26 cellular contexts compared by ENCODE assay signal in genomic region chr3:160986060-160986459, GRCh38.
DNase-seq lines count a peak whose midpoint lies in the region; ATAC-seq and TF ChIP-seq lines count a peak whose summit lies in the region.
"Had no signal": no experiment of that assay in that cellular context is flagged by ENCODE, and none has a peak within 500 bp of the region (broad histone marks: within the 10 kb centered on the region; RNA-seq: fewer than 3 reads in every experiment).

No MANE protein-coding gene starts in this region.

- CTCF ChIA-PET in Calu3 (lab: Charles Lee) (no interaction called here), PC-9 (lab: Charles Lee) (no interaction called here)

- intact Hi-C loops in psoas muscle (cut with DNase I) (no loop called here), Calu3 (cut with micrococcal nuclease; ENCODE audit: unreplicated experiment) (no loop called here), PC-9 (cut with micrococcal nuclease; ENCODE audit: unreplicated experiment) (no loop called here)

- DNase-seq in G401 (ENCODE audit: low spot score) (peak; percentile 95), NCI-H524 (lab: John Stamatoyannopoulos, UW) (peak; percentile 80 to 91), psoas muscle (no peak), Calu3 (no peak), PC-9 (no peak), cortex of kidney (lab: John Stamatoyannopoulos, UW) (no peak), mucosa of gallbladder (ENCODE audit: low spot score) (no peak)
- DNase-seq: activated CD4-positive, alpha-beta memory T cell treated with anti-CD3 and anti-CD28 coated beads for 36 hours; activated CD8-positive, alpha-beta memory T cell treated with anti-CD3 and anti-CD28 coated beads, Interleukin-2, amount 50 U/mL, for 48 hours; activated naive CD4-positive, alpha-beta T cell treated with anti-CD3 and anti-CD28 coated beads, Interleukin-2, amount 10 ng/mL, durations not matched to agents 7 days and 5 days; left cardiac atrium; NCI-H1105; NCI-H1930; NCI-H2227 treated with DMSO at 0.1 percent for 48 hours; NCI-H774; nucleus accumbens; stimulated activated CD4-positive, alpha-beta T cell treated with anti-CD3 and anti-CD28 coated beads, Interleukin-4, amount 100 ng/mL, for 24 hours had no signal

- H3K36me3 ChIP-seq in gastroesophageal sphincter (no peaks in the 10 kb centered on the region), psoas muscle (ENCODE audit: insufficient read depth in 1 of 2, low read depth in 1 of 2) (peaks cover 0 to 13% of the 10 kb centered on the region in 2 donors), PC-9 (ENCODE audit: low read depth) (no peaks in the 10 kb centered on the region)
- H3K36me3 ChIP-seq: adrenal gland, SJSA1, tibial nerve had no signal

- H3K4me1 ChIP-seq in gastroesophageal sphincter, result peaks cover 0 to 11% (median 0%) of the 10 kb centered on the region in 3 donors
- no peaks in the 10 kb centered on the region for H3K4me1 ChIP-seq in psoas muscle
- no peaks in the 10 kb centered on the region for H3K4me1 ChIP-seq in PC-9 (replicated peaks; ENCODE audit: insufficient read depth)
- H3K4me1 ChIP-seq: tibial nerve had no signal

- H3F3A ChIP-seq in PC-9 (ENCODE audit: insufficient read depth, low read depth), result no peaks in the 10 kb centered on the region

- in situ Hi-C loops in G401 (cut with HindIII; ENCODE audit: low sequenced_read_pairs), result no loop called here

- peaks cover 8% of the 10 kb centered on the region for H3K36me3 Mint-ChIP-seq in Calu3 (ENCODE audit: insufficient read depth, unreplicated experiment)
- H3K36me3 Mint-ChIP-seq: activated naive CD4-positive, alpha-beta T cell treated with anti-CD3 and anti-CD28 coated beads, Interleukin-2, amount 10 ng/mL, durations not matched to agents 7 days and 5 days had no signal

- H3K4me3 Mint-ChIP-seq in Calu3 (ENCODE audit: low read depth, unreplicated experiment), result no peak overlapping the region
- H3K4me3 Mint-ChIP-seq: activated CD4-positive, alpha-beta memory T cell treated with anti-CD3 and anti-CD28 coated beads for 36 hours; activated naive CD4-positive, alpha-beta T cell treated with anti-CD3 and anti-CD28 coated beads, Interleukin-2, amount 10 ng/mL, durations not matched to agents 7 days and 5 days; memory B cell; T-helper 1 cell treated with Interleukin-12 subunit alpha and Interleukin-12 subunit beta and Interleukin-4 antibody, amounts not matched to agents 30 μg/mL and 1 μg/mL, for 36 hours had no signal

- TF ChIP-seq EP300 in gastroesophageal sphincter (IDR thresholded peaks at IDR 0.05), result no peak

- ATAC-seq in gastroesophageal sphincter (peak; percentile 19), psoas muscle (peak in 3 of 4 donors; percentile 29 to 63 (median 63))
- ATAC-seq: activated CD4-positive, CD25-positive, alpha-beta regulatory T cell treated with anti-CD3 and anti-CD28 coated beads, Interleukin-2, amount 50 U/mL, for 24 hours; body of pancreas; left cardiac atrium had no signal

- BruUV-seq in Calu3 (replicated peaks; lab: Mats Ljungman, UMichigan) (no TSS peak), PC-9 (replicated peaks; lab: Mats Ljungman, UMichigan) (no TSS peak)

- H4K20me1 ChIP-seq in PC-9 (ENCODE audit: insufficient read depth), result no peaks in the 10 kb centered on the region

- POLR2A ChIA-PET in PC-9 (lab: Charles Lee; ENCODE audit: unreplicated experiment), result no interaction called here

- H3K4me1 Mint-ChIP-seq in Calu3 (ENCODE audit: low read depth, unreplicated experiment), result peaks cover 52% of the 10 kb centered on the region

- H3K27me3 ChIP-seq in gastroesophageal sphincter (no peaks in the 10 kb centered on the region), psoas muscle (ENCODE audit: insufficient read depth in 3 of 3, low read length in 2 of 3) (no peaks in the 10 kb centered on the region), PC-9 (ENCODE audit: insufficient read depth, low read depth) (no peaks in the 10 kb centered on the region)
- H3K27me3 ChIP-seq: adrenal gland, body of pancreas, SJSA1, tibial nerve had no signal

- no peak for TF ChIP-seq POLR2A in gastroesophageal sphincter (IDR thresholded peaks at IDR 0.05)

- H3K4me3 ChIP-seq in gastroesophageal sphincter (no peak overlapping the region), psoas muscle (no peak overlapping the region), PC-9 (no peak overlapping the region)
- H3K4me3 ChIP-seq: adrenal gland, body of pancreas, SJSA1, tibial nerve had no signal

- TF ChIP-seq CTCF in gastroesophageal sphincter (IDR thresholded peaks at IDR 0.05), result no peak
- no peak for TF ChIP-seq CTCF in psoas muscle (IDR thresholded peaks at IDR 0.05)
- TF ChIP-seq CTCF in Calu3 (IDR thresholded peaks at IDR 0.05; ENCODE audit: unreplicated experiment), result no peak
- TF ChIP-seq CTCF in PC-9 (conservative IDR thresholded peaks at IDR 0.05), result no peak

- H2AFZ ChIP-seq in PC-9, result no peak overlapping the region

- no peaks in the 10 kb centered on the region for H3K27me3 Mint-ChIP-seq in Calu3 (ENCODE audit: unreplicated experiment)
- H3K27me3 Mint-ChIP-seq: activated CD4-positive, alpha-beta memory T cell treated with anti-CD3 and anti-CD28 coated beads for 36 hours; activated naive CD4-positive, alpha-beta T cell treated with anti-CD3 and anti-CD28 coated beads, Interleukin-2, amount 10 ng/mL, durations not matched to agents 7 days and 5 days; memory B cell had no signal

- H3K27ac ChIP-seq in gastroesophageal sphincter (no peak overlapping the region), psoas muscle (no peak overlapping the region), PC-9 (no peak overlapping the region)
- H3K27ac ChIP-seq: adrenal gland, body of pancreas, RWPE1, SJSA1, tibial nerve had no signal

- H3K9me2 ChIP-seq in PC-9 (ENCODE audit: insufficient read depth), result no peaks in the 10 kb centered on the region

- no peaks in the 10 kb centered on the region for H3K9me3 Mint-ChIP-seq in Calu3 (ENCODE audit: low read depth, unreplicated experiment)

- H3K9me3 ChIP-seq in gastroesophageal sphincter (peaks cover 0 to 8% (median 0%) of the 10 kb centered on the region in 3 donors), psoas muscle (no peaks in the 10 kb centered on the region), PC-9 (ENCODE audit: insufficient read depth, low read depth) (no peaks in the 10 kb centered on the region; the same call in 1 of the 2 replicates)
- H3K9me3 ChIP-seq: adrenal gland, body of pancreas, SJSA1 had no signal

- no peaks in the 10 kb centered on the region for H3K79me2 ChIP-seq in PC-9 (ENCODE audit: low read depth)

- 36% methylated on average over 2 of the region's 2 CpGs; no CpG with 5 or more reads in 1 of the 2 donors for whole genome bisulfite sequencing in gastroesophageal sphincter (ENCODE audit: low coverage in 1 of 2), 2 donors
- 44 to 58% (median 53%) methylated on average over 2 of the region's 2 CpGs for WGBS in psoas muscle, 3 donors

- no peak overlapping the region for H3K4me2 ChIP-seq in PC-9

- H3K27ac Mint-ChIP-seq in Calu3 (ENCODE audit: unreplicated experiment), result no peak overlapping the region
- H3K27ac Mint-ChIP-seq: activated CD4-positive, alpha-beta memory T cell treated with anti-CD3 and anti-CD28 coated beads for 36 hours; activated naive CD4-positive, alpha-beta T cell treated with anti-CD3 and anti-CD28 coated beads, Interleukin-2, amount 10 ng/mL, durations not matched to agents 7 days and 5 days; memory B cell; T-helper 1 cell treated with Interleukin-12 subunit alpha and Interleukin-12 subunit beta and Interleukin-4 antibody, amounts not matched to agents 30 μg/mL and 1 μg/mL, for 36 hours had no signal

Comparison
In these comparisons a context has a peak if more than half of its experiments do, and no peak if none do; other contexts are left out.
1. DNase-seq: peak in G401 (single experiment) and NCI-H524 (2 of 2); none in psoas muscle (0 of 2), Calu3 (single experiment), PC-9 (0 of 2), cortex of kidney (single experiment) and mucosa of gallbladder (single experiment).